ENCODE assay signal across 30 cellular contexts in the genomic region with DNA sequence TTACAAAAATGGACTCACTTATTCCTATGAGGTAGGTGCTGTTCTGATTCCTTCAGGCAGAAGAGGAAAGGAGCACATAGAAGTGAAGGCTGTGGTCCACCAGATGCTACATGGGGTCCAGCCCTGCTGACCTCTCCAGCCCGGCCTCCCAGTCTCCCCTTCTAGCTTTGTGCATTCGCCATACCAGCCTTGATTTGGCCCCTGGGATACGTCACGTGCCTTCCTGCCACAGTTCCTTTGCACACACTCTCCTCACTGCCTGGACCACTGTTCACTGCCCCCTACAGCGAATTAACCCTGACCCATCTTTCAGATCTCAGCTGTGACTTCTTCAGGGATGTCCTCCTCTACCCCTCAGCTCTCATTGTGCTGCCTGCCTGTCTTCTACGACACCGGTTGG. TPM values are rescaled to one million over a fixed set of nuclear protein-coding genes. Genes with fewer than 3 reads are reported as not detected.
"Had no signal": no experiment of that assay in that cellular context is flagged by ENCODE, and none has a peak within 500 bp of the region (broad histone marks: within the 10 kb centered on the region; RNA-seq: fewer than 3 reads in every experiment).

No MANE protein-coding gene starts in this region.

- H3K27me3 ChIP-seq: cardiac muscle cell, gastrocnemius medialis, ovary, transverse colon had no signal

- FAIRE-seq: kidney, TTC549, urothelium cell line had no signal

- H3K36me3 ChIP-seq: cardiac muscle cell, gastrocnemius medialis, ovary, prostate gland, spleen, transverse colon had no signal

- H3K4me3 ChIP-seq: cardiac muscle cell, gastrocnemius medialis, lung, mucosa of descending colon, ovary, prostate gland, spleen, transverse colon had no signal

- ATAC-seq: activated T-cell treated with anti-CD3 and anti-CD28 coated beads, Interleukin-2, amount 50 U/mL, for 72 hours; effector memory CD8-positive, alpha-beta T cell; gastrocnemius medialis; left lobe of liver; mucosa of descending colon had no signal

- H3K9me3 ChIP-seq: gastrocnemius medialis, mucosa of descending colon, ovary, prostate gland, spleen, transverse colon had no signal

- H3K4me1 ChIP-seq: prostate gland, transverse colon had no signal

- DNase-seq: activated CD4-positive, alpha-beta T cell treated with anti-CD3 and anti-CD28 coated beads for 4 hours; activated CD4-positive, alpha-beta T cell treated with anti-CD3 and anti-CD28 coated beads, Interleukin-2, amount 50 U/mL, for 4 hours; activated effector memory CD4-positive, alpha-beta T cell treated with Interleukin-2 at 50 U/mL for 16 hours; activated naive CD4-positive, alpha-beta T cell treated with Interleukin-2 at 50 U/mL for 16 hours; activated T-cell treated with anti-CD3 and anti-CD28 coated beads for 4 hours; activated T-cell treated with anti-CD3 and anti-CD28 coated beads, Interleukin-2, amount 50 U/mL, for 72 hours; anterior cingulate cortex; cortex of kidney; effector memory CD8-positive, alpha-beta T cell; erythroblast; gastrocnemius medialis; glutamatergic neuron; hippocampal formation; kidney; mesendoderm; mucosa of descending colon; ovary; retina; spleen; stimulated activated naive CD4-positive, alpha-beta T cell; transverse colon had no signal

- H3K27ac ChIP-seq: cardiac muscle cell, ovary, prostate gland, spleen, transverse colon, VCaP had no signal

RNA-seq across cellular contexts. Expression of gene FGF1, which starts 32.6 kb away (rescaled TPM):
- total RNA-seq: activated T-cell treated with anti-CD3 and anti-CD28 coated beads, Interleukin-2, amount 50 U/mL, for 72 hours; cardiac muscle cell; natural killer cell treated with Interleukin-12 subunit alpha and Interleukin-12 subunit beta and Interleukin-15 and Interleukin-18, amount 100 ng/mL, for 72 hours; T-helper 1 cell treated with Interleukin-12 subunit alpha and Interleukin-12 subunit beta and Interleukin-4 antibody, amounts not matched to agents 30 ng/mL and 1 ng/mL, for 36 hours had no signal
- polyA plus RNA-seq: cardiac muscle cell had no signal
